In genomic region chr11:69868871-69869270, GRCh38 we compare ENCODE assay signal across 28 cellular contexts. TPM values are rescaled to one million over a fixed set of nuclear protein-coding genes. Genes with fewer than 3 reads are reported as not detected.
"Had no signal": no experiment of that assay in that cellular context is flagged by ENCODE, and none has a peak within 500 bp of the region (broad histone marks: within the 10 kb centered on the region; RNA-seq: fewer than 3 reads in every experiment).

No MANE protein-coding gene starts in this region.

- H3K27me3 ChIP-seq: hepatocyte had no signal

- H3K27ac ChIP-seq: hepatocyte, left ventricle myocardium inferior, tibial artery had no signal

- H3K36me3 ChIP-seq: left ventricle myocardium inferior, tibial artery had no signal

- ATAC-seq: activated naive CD4-positive, alpha-beta T cell treated with anti-CD3 and anti-CD28 coated beads, Interleukin-2, amount 50 U/mL, for 72 hours; activated T-cell treated with anti-CD3 and anti-CD28 coated beads, Interleukin-2, amount 50 U/mL, for 72 hours; esophagus mucosa had no signal

- H3K4me3 ChIP-seq: hepatocyte, left ventricle myocardium inferior, tibial artery had no signal

- H3K4me1 ChIP-seq: left ventricle myocardium inferior, tibial artery had no signal

- DNase-seq: activated CD4-positive, alpha-beta T cell treated with anti-CD3 and anti-CD28 coated beads, Interleukin-2, amount 50 U/mL, for 48 hours; activated gamma-delta T cell; activated T-cell treated with anti-CD3 and anti-CD28 coated beads, Interleukin-2, amount 50 U/mL, for 72 hours; caudate nucleus; dermis blood vessel endothelial cell; effector memory CD4-positive, alpha-beta T cell; foreskin melanocyte; glutamatergic neuron; immature natural killer cell; kidney glomerular epithelial cell; left ventricle myocardium inferior; stimulated activated CD4-positive, alpha-beta T cell treated with anti-CD3 and anti-CD28 coated beads, Interleukin-12 subunit alpha, Interleukin-12 subunit beta, amount 100 ng/mL, for 4 hours; stimulated activated CD4-positive, alpha-beta T cell treated with anti-CD3 and anti-CD28 coated beads, Interleukin-4, amount 100 ng/mL, for 4 hours; T1000 had no signal

- H3K9me3 ChIP-seq: left ventricle myocardium inferior, tibial artery had no signal

RNA-seq across cellular contexts. Expression of gene FGF3, which starts 49.7 kb away (rescaled TPM):
- total RNA-seq: activated naive CD4-positive, alpha-beta T cell treated with anti-CD3 and anti-CD28 coated beads, Interleukin-2, amount 50 U/mL, for 72 hours; activated T-cell treated with anti-CD3 and anti-CD28 coated beads, Interleukin-2, amount 50 U/mL, for 72 hours; aorta; dermis blood vessel endothelial cell; endothelial cell of umbilical vein; esophagus mucosa; hepatocyte; left ventricle myocardium inferior; lung microvascular endothelial cell; mesothelial cell of epicardium; natural killer cell treated with Interleukin-12 subunit alpha and Interleukin-12 subunit beta and Interleukin-15 and Interleukin-18, amount 100 ng/mL, for 72 hours; omental fat pad; renal cortical epithelial cell; ureter; WTC11 had no signal
- polyA plus RNA-seq: adipose tissue, aorta, endothelial cell of umbilical vein, hepatocyte, immature natural killer cell had no signal
